In genomic region chr2:85326406-85326945, GRCh38 we compare ENCODE assay signal across 1 cellular context.
TF ChIP-seq lines count a peak whose summit lies in the region.

No MANE protein-coding gene starts in this region.

TF ChIP-seq in K562, 482 proteins besides CTCF, POLR2A, EP300 and RAD21 (continued from another document and continues in another):
- TF ChIP-seq ZNF318 (IDR thresholded peaks at IDR 0.05; ENCODE audit: borderline replicate concordance in 1 of 2, low read depth in 1 of 2) (no peak), NCOR1 (IDR thresholded peaks at IDR 0.05) (peak; percentile 62), E2F1 (CRISPR knock-in tag; IDR thresholded peaks at IDR 0.05) (no peak), SMARCE1 (IDR thresholded peaks at IDR 0.05) (0 out of 2 replicates have a peak, but pooled peaks have one; percentile 20), YY1 (IDR thresholded peaks at IDR 0.05; ENCODE audit: borderline replicate concordance in 1 of 3, control insufficient read depth in 1 of 3, extremely low read depth in 1 of 3, insufficient read depth in 3 of 3, insufficient read length in 1 of 3, insufficient replicate concordance in 2 of 3, low read depth in 1 of 3, low read length in 2 of 3) (peak; percentile 35 to 86 (median 66)), ZNF79 (CRISPR knock-in tag; IDR thresholded peaks at IDR 0.05; ENCODE audit: low read depth) (no peak), ZNF280A (IDR thresholded peaks at IDR 0.05; ENCODE audit: low read depth, partially characterized antibody) (no peak), RHOXF2B (CRISPR knock-in tag; conservative IDR thresholded peaks at IDR 0.05) (no peak), MAFG (tag; conservative IDR thresholded peaks at IDR 0.05) (no peak), KDM1A (IDR thresholded peaks at IDR 0.05) (peak in 1 of 2 experiments; percentile 39; a peak in 1 of 4 replicates), TRIM25 (IDR thresholded peaks at IDR 0.05; ENCODE audit: borderline replicate concordance) (no peak), ATF1 (CRISPR knock-in tag; IDR thresholded peaks at IDR 0.05) (no peak), ATF1 (tag; IDR thresholded peaks at IDR 0.05) (peak; percentile 34; the same call in 1 of the 2 replicates), RNF2 (IDR thresholded peaks at IDR 0.05) (no peak), ZFP1 (CRISPR knock-in tag; IDR thresholded peaks at IDR 0.05) (no peak), SMARCC2 (IDR thresholded peaks at IDR 0.05; ENCODE audit: low read depth) (peak; percentile 39; the same call in 1 of the 2 replicates), BRD4 (IDR thresholded peaks at IDR 0.05) (no peak), ASH1L (IDR thresholded peaks at IDR 0.05; ENCODE audit: borderline replicate concordance, low read depth, partially characterized antibody) (no peak), DPF2 (IDR thresholded peaks at IDR 0.05) (peak; percentile 73), BRF2 (IDR thresholded peaks at IDR 0.05; ENCODE audit: borderline replicate concordance, insufficient read depth, insufficient read length) (no peak), TCF3 (CRISPR knock-in tag; IDR thresholded peaks at IDR 0.05) (peak; percentile 81), TEAD4 (IDR thresholded peaks at IDR 0.05; ENCODE audit: low read length) (peak; percentile 71), TEAD4 (CRISPR knock-in tag; IDR thresholded peaks at IDR 0.05; ENCODE audit: borderline replicate concordance) (no peak), MCM3 (IDR thresholded peaks at IDR 0.05) (no peak), BCL6 (CRISPR knock-in tag; IDR thresholded peaks at IDR 0.05) (no peak), U2AF1 (optimal IDR thresholded peaks at IDR 0.05; ENCODE audit: low read depth, low read length) (no peak), BACH1 (tag; IDR thresholded peaks at IDR 0.05) (no peak), POLR3A (IDR thresholded peaks at IDR 0.05; ENCODE audit: borderline replicate concordance, extremely low read depth, insufficient read depth, insufficient read length) (no peak), CC2D1A (IDR thresholded peaks at IDR 0.05) (no peak), ZBTB8A (IDR thresholded peaks at IDR 0.05; ENCODE audit: partially characterized antibody) (no peak), GTF2F1 (IDR thresholded peaks at IDR 0.05; ENCODE audit: low read depth, low read length) (no peak), ETV6 (IDR thresholded peaks at IDR 0.05; ENCODE audit: borderline replicate concordance in 1 of 2, low read depth in 2 of 2, low read length in 1 of 2) (peak; percentile 15 to 24; a peak in 1 of 4 replicates), ETV6 (CRISPR knock-in tag; IDR thresholded peaks at IDR 0.05; ENCODE audit: borderline replicate concordance) (no peak), PHTF2 (CRISPR knock-in tag; IDR thresholded peaks at IDR 0.05) (no peak), ELF1 (tag; IDR thresholded peaks at IDR 0.05) (no peak), EP400 (IDR thresholded peaks at IDR 0.05) (peak; percentile 59), ZNF277 (CRISPR knock-in tag; IDR thresholded peaks at IDR 0.05; ENCODE audit: borderline replicate concordance) (no peak), SMARCB1 (IDR thresholded peaks at IDR 0.05; ENCODE audit: insufficient read length, low read depth) (no peak), HDAC1 (IDR thresholded peaks at IDR 0.05) (peak in 1 of 2 experiments; percentile 31; a peak in 1 of 4 replicates), ARID3A (IDR thresholded peaks at IDR 0.05; ENCODE audit: borderline replicate concordance, low read depth, low read length) (no peak), RBM14 (IDR thresholded peaks at IDR 0.05; ENCODE audit: borderline replicate concordance, insufficient read depth, low read depth, low read length) (no peak), TSHZ1 (CRISPR knock-in tag; IDR thresholded peaks at IDR 0.05) (no peak), ARHGAP35 (IDR thresholded peaks at IDR 0.05; ENCODE audit: partially characterized antibody) (no peak), FOS (IDR thresholded peaks at IDR 0.05; ENCODE audit: extremely low read depth, insufficient read length) (no peak), SOX6 (IDR thresholded peaks at IDR 0.05) (peak; percentile 66; the same call in 1 of the 2 replicates)
